Comparison of ENCODE assay signal across 17 cellular contexts in genomic region chr3:82685761-82686160, GRCh38.
DNase-seq lines count a peak whose midpoint lies in the region; ATAC-seq and TF ChIP-seq lines count a peak whose summit lies in the region.
"Had no signal": no experiment of that assay in that cellular context is flagged by ENCODE, and none has a peak within 500 bp of the region (broad histone marks: within the 10 kb centered on the region; RNA-seq: fewer than 3 reads in every experiment).

No MANE protein-coding gene starts in this region.

- ATAC-seq in HG03342 (IDR thresholded peaks at IDR 0.05; ENCODE audit: unreplicated experiment) (no peak), HG02759 (IDR thresholded peaks at IDR 0.05; ENCODE audit: unreplicated experiment) (no peak)
- ATAC-seq: A549, GM23338 had no signal

- intact Hi-C loops in cardiac septum (cut with DNase I) = no loop called here

- DNase-seq in ELR (ENCODE audit: low read depth) (peak; percentile 5), M059J (ENCODE audit: low read depth) (peak; percentile 52), astrocyte of the cerebellum (ENCODE audit: low read depth) (peak; percentile 0), non-pigmented ciliary epithelial cell (ENCODE audit: low read depth) (peak; percentile 13), cardiac septum (ENCODE audit: low spot score) (no peak)
- DNase-seq: AML-193; Caco-2; CD4-positive, alpha-beta T cell; DMS153; DMS79; GF-D8; HCEC 1CT; IMR-90 had no signal

- in situ Hi-C loops in astrocyte of the cerebellum (cut with HindIII; ENCODE audit: low sequenced_read_pairs) = no loop called here

- TF ChIP-seq CTCF in astrocyte of the cerebellum (IDR thresholded peaks at IDR 0.05; ENCODE audit: low read depth, low read length, missing control alignments) = no peak

- no peak overlapping the region for H3K4me3 ChIP-seq in astrocyte of the cerebellum (ENCODE audit: low read depth, low read length)
- H3K4me3 ChIP-seq: A549, GM23338 had no signal
